Comparison of ENCODE assay signal across 8 cellular contexts in genomic region chr13:28820099-28821051, GRCh38. TPM values are rescaled to one million over a fixed set of nuclear protein-coding genes. Genes with fewer than 3 reads are reported as not detected.
DNase-seq lines count a peak whose midpoint lies in the region; ATAC-seq and TF ChIP-seq lines count a peak whose summit lies in the region.

Gene MTUS2 (plus strand): TSS chr13:28820339.

- TF ChIP-seq POLR2A in ovary (IDR thresholded peaks at IDR 0.05): no peak

- TF ChIP-seq CTCF in OCI-LY1 (IDR thresholded peaks at IDR 0.05; ENCODE audit: low read length): no peak
- no peak for TF ChIP-seq CTCF in liver (IDR thresholded peaks at IDR 0.05; ENCODE audit: low read depth, low read length, missing input control)
- TF ChIP-seq CTCF in ovary (IDR thresholded peaks at IDR 0.05): no peak

- peaks cover 14% of the 10 kb centered on the region for H3K4me1 Mint-ChIP-seq in stimulated activated naive CD8-positive, alpha-beta T cell treated with anti-CD3 and anti-CD28 coated beads, Interleukin-15, amount 100 ng/mL, for 72 hours

- no peak within 1 kb of the TSS for H3K27ac Mint-ChIP-seq in stimulated activated naive CD8-positive, alpha-beta T cell treated with anti-CD3 and anti-CD28 coated beads, Interleukin-15, amount 100 ng/mL, for 72 hours

- DNase-seq in CD1c-positive myeloid dendritic cell (ENCODE audit: extremely low spot score): peak; percentile 15
- DNase-seq in caudate nucleus (lab: John Stamatoyannopoulos, UW): peak in 24 of 61 donors; percentile 2 to 52 (median 32)
- DNase-seq in stimulated activated naive CD8-positive, alpha-beta T cell treated with anti-CD3 and anti-CD28 coated beads, Interleukin-15, amount 100 ng/mL, for 72 hours: peak; percentile 8 to 17
- no peak for DNase-seq in ovary
- no peak for DNase-seq in GM19240 (ENCODE audit: insufficient read length, low spot score)

- WGBS in liver: 1% methylated on average over 89 of the region's 89 CpGs
- 1 to 2% (median 1%) methylated on average over 34 to 88 of the region's 89 CpGs for WGBS in ovary, 3 donors

- no peaks in the 10 kb centered on the region for H3F3A ChIP-seq in OCI-LY1 (ENCODE audit: insufficient read depth, low read length)

- H3K36me3 ChIP-seq in OCI-LY1 (ENCODE audit: insufficient read depth, low read length) (no peaks in the 10 kb centered on the region), liver (ENCODE audit: control insufficient read depth in 4 of 4, insufficient read depth in 3 of 4, low read depth in 1 of 4, low read length in 3 of 4) (no peaks in the 10 kb centered on the region), ovary (no peaks in the 10 kb centered on the region)

- no peak within 1 kb of the TSS for H2AFZ ChIP-seq in OCI-LY1 (ENCODE audit: low read length)

- H3K27me3 ChIP-seq in OCI-LY1 (ENCODE audit: insufficient read depth, low read length) (no peaks in the 10 kb centered on the region), liver (ENCODE audit: control insufficient read depth in 4 of 4, insufficient read depth in 4 of 4, low read length in 3 of 4) (no peaks in the 10 kb centered on the region), ovary (no peaks in the 10 kb centered on the region)

- H3K9me3 Mint-ChIP-seq in stimulated activated naive CD8-positive, alpha-beta T cell treated with anti-CD3 and anti-CD28 coated beads, Interleukin-15, amount 100 ng/mL, for 72 hours: peaks cover 15 to 32% of the 10 kb centered on the region in 2 donors

- peak within 1 kb of the TSS; percentile 38 for H3K4me3 ChIP-seq in OCI-LY1 (ENCODE audit: low read depth, low read length, poor library complexity, severe bottlenecking)
- H3K4me3 ChIP-seq in liver (ENCODE audit: low read depth in 1 of 3, low read length in 3 of 3): peak within 1 kb of the TSS; percentile 73 to 83 (median 78)
- no peak within 1 kb of the TSS for H3K4me3 ChIP-seq in ovary

- TF ChIP-seq EP300 in ovary (IDR thresholded peaks at IDR 0.05): no peak

- H3K9me3 ChIP-seq in OCI-LY1 (ENCODE audit: low read length) (no peaks in the 10 kb centered on the region), liver (ENCODE audit: control insufficient read depth in 4 of 4, low read length in 3 of 4) (no peaks in the 10 kb centered on the region), ovary (peaks cover 0 to 7% of the 10 kb centered on the region in 2 donors)

- TF ChIP-seq RAD21 in liver (IDR thresholded peaks at IDR 0.05): no peak

- peak; percentile 61 for ATAC-seq in GM21529 (IDR thresholded peaks at IDR 0.05; ENCODE audit: unreplicated experiment)
- peak; percentile 65 for ATAC-seq in stimulated activated naive CD8-positive, alpha-beta T cell treated with anti-CD3 and anti-CD28 coated beads, Interleukin-15, amount 100 ng/mL, for 72 hours

- H3K79me2 ChIP-seq in OCI-LY1 (ENCODE audit: insufficient read depth, low read length): no peaks in the 10 kb centered on the region

- intact Hi-C loops in ovary (cut with DNase I): no loop called here

- H3K4me2 ChIP-seq in OCI-LY1 (ENCODE audit: low read length): peak within 1 kb of the TSS; percentile 53

- H4K20me1 ChIP-seq in OCI-LY1 (ENCODE audit: insufficient read depth, low read length): no peaks in the 10 kb centered on the region

- H3K9ac ChIP-seq in OCI-LY1 (ENCODE audit: low read length): no peak within 1 kb of the TSS
- peak within 1 kb of the TSS in 1 of 2 donors; percentile 33 for H3K9ac ChIP-seq in liver (ENCODE audit: low read depth in 1 of 2, low read length in 2 of 2)

- H3K27ac ChIP-seq in OCI-LY1 (ENCODE audit: low read depth, low read length, poor library complexity, severe bottlenecking): no peak within 1 kb of the TSS
- H3K27ac ChIP-seq in caudate nucleus (ENCODE audit: low read depth, low read length): peak within 1 kb of the TSS; percentile 1
- peak within 1 kb of the TSS; percentile 5 to 53 for H3K27ac ChIP-seq in liver (ENCODE audit: low read depth in 1 of 2, low read length in 2 of 2)
- H3K27ac ChIP-seq in ovary: no peak within 1 kb of the TSS

- H3K4me3 Mint-ChIP-seq in stimulated activated naive CD8-positive, alpha-beta T cell treated with anti-CD3 and anti-CD28 coated beads, Interleukin-15, amount 100 ng/mL, for 72 hours: peak within 1 kb of the TSS; percentile 63 to 72

- no peaks in the 10 kb centered on the region for H3K4me1 ChIP-seq in OCI-LY1 (ENCODE audit: insufficient read depth, low read length, severe bottlenecking)
- peaks cover 0 to 19% (median 12%) of the 10 kb centered on the region in 4 donors for H3K4me1 ChIP-seq in liver (ENCODE audit: control insufficient read depth in 4 of 4, insufficient read depth in 4 of 4, low read length in 3 of 4)
- H3K4me1 ChIP-seq in ovary (ENCODE audit: insufficient read depth): peaks cover 2% of the 10 kb centered on the region

- H3K27me3 Mint-ChIP-seq in stimulated activated naive CD8-positive, alpha-beta T cell treated with anti-CD3 and anti-CD28 coated beads, Interleukin-15, amount 100 ng/mL, for 72 hours: peaks cover 90% of the 10 kb centered on the region

- H3K9me2 ChIP-seq in OCI-LY1 (ENCODE audit: low read depth, low read length): no peaks in the 10 kb centered on the region

TF ChIP-seq in liver, 16 proteins besides CTCF, POLR2A, EP300 and RAD21:
- no peak for TF ChIP-seq MAX (IDR thresholded peaks at IDR 0.05)
- no peak for TF ChIP-seq ZBTB33 (IDR thresholded peaks at IDR 0.05)
- no peak for TF ChIP-seq SP1 (IDR thresholded peaks at IDR 0.05)
- no peak for TF ChIP-seq YY1 (IDR thresholded peaks at IDR 0.05)
- TF ChIP-seq FOXA2 (IDR thresholded peaks at IDR 0.05): no peak
- TF ChIP-seq HNF4G (IDR thresholded peaks at IDR 0.05): no peak
- no peak for TF ChIP-seq NR2F2 (IDR thresholded peaks at IDR 0.05)
- no peak for TF ChIP-seq JUND (IDR thresholded peaks at IDR 0.05)
- TF ChIP-seq FOXA1 (IDR thresholded peaks at IDR 0.05): no peak
- TF ChIP-seq GABPA (IDR thresholded peaks at IDR 0.05 in 1 of 2, conservative IDR thresholded peaks at IDR 0.05 in 1 of 2): no peak
- no peak for TF ChIP-seq ATF3 (IDR thresholded peaks at IDR 0.05)

RNA-seq across cellular contexts. Expression of gene MTUS2, which starts in this region (rescaled TPM):
- under 1 TPM; under 0.01 to 0.25 TPM for total RNA-seq in liver
- under 1 TPM; 0.04 to 0.70 TPM for polyA plus RNA-seq in liver
- total RNA-seq in ovary: 1 to 10 TPM; 1.5 to 8.7 (median 5.4) TPM
- 1 to 10 TPM; 3.1 to 8.3 TPM for polyA plus RNA-seq in ovary

Comparison
In these comparisons a context has a peak if more than half of its experiments do, and no peak if none do; other contexts are left out.
1. DNase-seq: peak in CD1c-positive myeloid dendritic cell (single experiment) and stimulated activated naive CD8-positive, alpha-beta T cell treated with anti-CD3 and anti-CD28 coated beads, Interleukin-15, amount 100 ng/mL, for 72 hours (2 of 2); none in ovary (0 of 5) and GM19240 (single experiment).
2. H3K27ac ChIP-seq: peak in caudate nucleus (single experiment) and liver (2 of 2); none in OCI-LY1 (single experiment) and ovary (0 of 2).